ENCODE assay signal across 10 cellular contexts in the genomic region with DNA sequence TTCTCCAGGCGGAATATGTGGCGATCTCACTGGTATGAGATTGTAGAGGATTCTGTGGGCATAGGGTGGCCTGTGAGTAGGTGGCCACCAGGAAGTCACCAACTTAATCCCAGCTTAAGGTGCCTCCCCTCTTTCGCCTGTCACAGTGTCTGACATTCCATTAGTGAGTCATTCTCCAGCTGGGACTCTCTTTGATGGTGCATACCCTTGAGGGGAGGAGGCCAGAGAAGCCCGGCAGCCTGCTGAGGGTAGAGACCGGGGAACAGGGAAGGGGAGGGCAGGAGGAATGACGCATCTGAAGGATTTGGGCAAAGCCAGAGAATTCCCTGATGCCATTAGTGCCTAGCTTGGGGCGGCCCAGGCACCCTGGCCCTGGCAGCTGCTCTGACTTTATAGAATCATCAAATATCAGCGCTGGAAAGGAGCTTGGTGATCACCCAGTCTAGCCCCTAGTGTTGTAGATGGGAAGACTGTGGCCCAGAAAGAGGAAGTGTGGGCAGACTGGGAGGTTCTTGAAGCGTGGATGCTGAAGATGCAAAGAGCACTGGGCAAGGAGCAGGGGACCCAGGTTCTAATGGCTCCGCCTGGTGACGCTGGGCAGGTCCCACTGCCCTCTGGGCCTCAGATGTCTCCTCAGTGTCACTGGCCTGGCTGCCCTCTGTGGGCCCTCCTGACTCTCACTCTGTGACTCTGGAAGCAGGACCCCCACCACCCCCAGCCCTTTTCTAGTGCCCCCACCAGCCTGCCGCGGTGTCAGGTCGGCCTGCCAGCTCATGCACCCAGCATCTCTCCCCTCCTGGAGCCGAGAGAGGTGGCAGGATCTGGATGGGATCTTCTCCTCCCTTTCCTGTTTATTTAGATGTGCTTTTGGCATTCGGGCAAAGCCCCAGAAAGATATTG. TPM values are rescaled to one million over a fixed set of nuclear protein-coding genes. Genes with fewer than 3 reads are reported as not detected.
DNase-seq lines count a peak whose midpoint lies in the region; ATAC-seq and TF ChIP-seq lines count a peak whose summit lies in the region.
"Had no signal": no experiment of that assay in that cellular context is flagged by ENCODE, and none has a peak within 500 bp of the region (broad histone marks: within the 10 kb centered on the region; RNA-seq: fewer than 3 reads in every experiment).

No MANE protein-coding gene starts in this region.

- H3K4me3 ChIP-seq in BJ (ENCODE audit: low read depth, low read length) (no peak overlapping the region), NT2/D1 (ENCODE audit: insufficient read length, low read depth) (no peak overlapping the region)

- no peaks in the 10 kb centered on the region for H3K9me3 Mint-ChIP-seq in endothelial cell (ENCODE audit: unreplicated experiment)
- H3K9me3 Mint-ChIP-seq: CD4-positive, alpha-beta memory T cell had no signal

- H3K27me3 ChIP-seq in BJ (ENCODE audit: control insufficient read depth, insufficient read depth, low read length) (no peaks in the 10 kb centered on the region; the same call in 1 of the 2 replicates), NT2/D1 (ENCODE audit: insufficient read depth, insufficient read length) (peaks cover 18% of the 10 kb centered on the region)

- peaks cover 13% of the 10 kb centered on the region for H3K36me3 Mint-ChIP-seq in endothelial cell (ENCODE audit: low read depth, unreplicated experiment)
- H3K36me3 Mint-ChIP-seq: CD4-positive, alpha-beta memory T cell had no signal

- peaks cover 32% of the 10 kb centered on the region for H3K4me1 ChIP-seq in NT2/D1 (ENCODE audit: insufficient read depth, insufficient read length)

- H3K9ac ChIP-seq in NT2/D1 (ENCODE audit: insufficient read length, low read depth): no peak overlapping the region

- H3K9me3 ChIP-seq in NT2/D1 (ENCODE audit: insufficient read depth, low read length): no peaks in the 10 kb centered on the region

- POLR2A ChIA-PET in BJ (lab: Charles Lee): no interaction called here

- no peaks in the 10 kb centered on the region for H3K36me3 ChIP-seq in BJ (ENCODE audit: control insufficient read depth, insufficient read depth, low read length)
- H3K36me3 ChIP-seq in NT2/D1 (ENCODE audit: insufficient read depth, insufficient read length, low read length): peaks cover 19% of the 10 kb centered on the region

- ATAC-seq in HG03469 (IDR thresholded peaks at IDR 0.05; ENCODE audit: unreplicated experiment) (no peak), HG02938 (IDR thresholded peaks at IDR 0.05; ENCODE audit: unreplicated experiment) (no peak)

- peak overlapping the region; percentile 38 for H3K27ac Mint-ChIP-seq in endothelial cell (ENCODE audit: unreplicated experiment)
- H3K27ac Mint-ChIP-seq: CD4-positive, alpha-beta memory T cell had no signal

- TF ChIP-seq CTCF in BJ (IDR thresholded peaks at IDR 0.05; ENCODE audit: insufficient read depth, low read depth, low read length) (no peak), endothelial cell (IDR thresholded peaks at IDR 0.05; ENCODE audit: unreplicated experiment) (no peak)

- H3K4me3 Mint-ChIP-seq in endothelial cell (ENCODE audit: unreplicated experiment): peak overlapping the region; percentile 5
- H3K4me3 Mint-ChIP-seq: CD4-positive, alpha-beta memory T cell had no signal

- peaks cover 15% of the 10 kb centered on the region for H3K4me1 Mint-ChIP-seq in endothelial cell (ENCODE audit: unreplicated experiment)

- peaks cover 17% of the 10 kb centered on the region for H3K27me3 Mint-ChIP-seq in endothelial cell (ENCODE audit: unreplicated experiment)

- CTCF ChIA-PET in BJ (lab: Yijun Ruan, JAX): interaction anchor here (0.7 to 2.9 kb wide), 8 partner anchors 9 to 195 kb away, joined by 3 to 13 read pairs (median 3); no protein-coding TSS in a partner anchor

- DNase-seq in BJ (ENCODE audit: low read depth) (peak; percentile 37), NT2/D1 (ENCODE audit: low read depth, low spot score) (peak; percentile 77), endothelial cell (ENCODE audit: low spot score) (no peak), myocyte (ENCODE audit: low read depth) (peak; percentile 87), amniotic stem cell (lab: John Stamatoyannopoulos, UW) (no peak)
- DNase-seq in activated CD4-positive, alpha-beta T cell treated with anti-CD3 and anti-CD28 coated beads, Interleukin-2, amount 50 U/mL, for 4 hours: no peak
- DNase-seq: CD4-positive, alpha-beta memory T cell; occipital lobe had no signal

RNA-seq across cellular contexts. Expression of gene DAB2IP, which starts 41.4 kb away (rescaled TPM):
- 18.1 and 38.1 TPM in 2 replicates for polyA plus RNA-seq in BJ (2011; rRNA removed)
- polyA minus RNA-seq in BJ (2011; rRNA and poly(A)+ RNA removed): 41.3 and 44.4 TPM in 2 replicates
- total RNA-seq in endothelial cell (ENCODE audit: unreplicated experiment) (104 TPM), myocyte (4.5 and 6.6 TPM in 2 replicates)
- 11.8 TPM for polyA plus RNA-seq in myocyte (2012)
- total RNA-seq: CD4-positive, alpha-beta memory T cell had no signal
- polyA plus RNA-seq: CD4-positive, alpha-beta memory T cell had no signal

Comparison
In these comparisons a context has a peak if more than half of its experiments do, and no peak if none do; other contexts are left out.
1. DNase-seq: peak in BJ (single experiment), NT2/D1 (single experiment) and myocyte (single experiment); none in endothelial cell (single experiment), amniotic stem cell (single experiment) and activated CD4-positive, alpha-beta T cell treated with anti-CD3 and anti-CD28 coated beads, Interleukin-2, amount 50 U/mL, for 4 hours (0 of 2).
2. RNA of gene DAB2IP, which starts 41.4 kb away (total RNA-seq): 104 TPM in endothelial cell (single experiment); 4.5 to 6.6 TPM in myocyte; every median in the first group is over 10 times any median in the second.